14 cellular contexts compared by ENCODE assay signal in genomic region chr3:62835594-62836236, GRCh38. TPM values are rescaled to one million over a fixed set of nuclear protein-coding genes. Genes with fewer than 3 reads are reported as not detected.
A peak's percentile ranks its signal among the peaks of the same experiment; 100 is the strongest.
DNase-seq lines count a peak whose midpoint lies in the region; ATAC-seq and TF ChIP-seq lines count a peak whose summit lies in the region.
"Had no signal": no experiment of that assay in that cellular context is flagged by ENCODE, and none has a peak within 500 bp of the region (broad histone marks: within the 10 kb centered on the region; RNA-seq: fewer than 3 reads in every experiment).

No MANE protein-coding gene starts in this region.

- no peak overlapping the region for H3K4me3 Mint-ChIP-seq in naive thymus-derived CD8-positive, alpha-beta T cell
- H3K4me3 Mint-ChIP-seq in stimulated activated naive CD8-positive, alpha-beta T cell treated with anti-CD3 and anti-CD28 coated beads, Interleukin-15, amount 100 ng/mL, for 72 hours: no peak overlapping the region
- no peak overlapping the region for H3K4me3 Mint-ChIP-seq in activated T-helper 2 cell treated with anti-CD3 and anti-CD28 coated beads, Interferon-gamma antibody, Interleukin-2, Interleukin-4, amounts not matched to agents 10 μg/mL and 5 μg/mL and 100 μg/mL, durations not matched to agents 14 hours and 24 hours and 36 hours (ENCODE audit: low read depth)
- H3K4me3 Mint-ChIP-seq: activated CD4-positive, alpha-beta memory T cell treated with anti-CD3 and anti-CD28 coated beads for 36 hours; activated naive CD8-positive, alpha-beta T cell had no signal

- H3K36me3 Mint-ChIP-seq in naive thymus-derived CD8-positive, alpha-beta T cell: no peaks in the 10 kb centered on the region
- no peaks in the 10 kb centered on the region for H3K36me3 Mint-ChIP-seq in activated T-helper 2 cell treated with anti-CD3 and anti-CD28 coated beads, Interferon-gamma antibody, Interleukin-2, Interleukin-4, amounts not matched to agents 10 μg/mL and 5 μg/mL and 100 μg/mL, durations not matched to agents 14 hours and 24 hours and 36 hours (ENCODE audit: low read depth)
- H3K36me3 Mint-ChIP-seq: activated CD4-positive, alpha-beta memory T cell treated with anti-CD3 and anti-CD28 coated beads for 36 hours; activated naive CD8-positive, alpha-beta T cell had no signal

- ATAC-seq in GM18909 (IDR thresholded peaks at IDR 0.05; ENCODE audit: poor library complexity, unreplicated experiment) (peak; percentile 77), GM21723 (IDR thresholded peaks at IDR 0.05; ENCODE audit: unreplicated experiment) (peak; percentile 74), HG03432 (IDR thresholded peaks at IDR 0.05; ENCODE audit: unreplicated experiment) (peak; percentile 73), right lobe of liver (peak; percentile 80 to 84 (median 82))
- no peak for ATAC-seq in naive thymus-derived CD8-positive, alpha-beta T cell
- ATAC-seq in stimulated activated naive CD8-positive, alpha-beta T cell treated with anti-CD3 and anti-CD28 coated beads, Interleukin-15, amount 100 ng/mL, for 72 hours: no peak

- intact Hi-C loops in right lobe of liver (cut with DNase I): no loop called here
- intact Hi-C loops in activated T-helper 2 cell treated with anti-CD3 and anti-CD28 coated beads, Interferon-gamma antibody, Interleukin-2, Interleukin-4, amounts not matched to agents 10 μg/mL and 5 μg/mL and 100 μg/mL, durations not matched to agents 14 hours and 24 hours and 36 hours (cut with micrococcal nuclease): no loop called here

- H3K9me3 Mint-ChIP-seq in naive thymus-derived CD8-positive, alpha-beta T cell: peaks cover 0 to 18% (median 0%) of the 10 kb centered on the region in 9 donors
- H3K9me3 Mint-ChIP-seq in stimulated activated naive CD8-positive, alpha-beta T cell treated with anti-CD3 and anti-CD28 coated beads, Interleukin-15, amount 100 ng/mL, for 72 hours: no peaks in the 10 kb centered on the region
- H3K9me3 Mint-ChIP-seq in activated T-helper 2 cell treated with anti-CD3 and anti-CD28 coated beads, Interferon-gamma antibody, Interleukin-2, Interleukin-4, amounts not matched to agents 10 μg/mL and 5 μg/mL and 100 μg/mL, durations not matched to agents 14 hours and 24 hours and 36 hours: no peaks in the 10 kb centered on the region
- H3K9me3 Mint-ChIP-seq: activated CD4-positive, alpha-beta memory T cell treated with anti-CD3 and anti-CD28 coated beads for 36 hours had no signal

- TF ChIP-seq POLR2A in right lobe of liver (IDR thresholded peaks at IDR 0.05): no peak

- no peak for TF ChIP-seq CTCF in right lobe of liver (IDR thresholded peaks at IDR 0.05)

- H3K9me3 ChIP-seq in right lobe of liver: no peaks in the 10 kb centered on the region

- POLR2A ChIA-PET in naive thymus-derived CD8-positive, alpha-beta T cell (lab: Charles Lee): no interaction called here

- DNase-seq in right lobe of liver (no peak), A172 (ENCODE audit: low spot score) (no peak)
- DNase-seq in naive thymus-derived CD8-positive, alpha-beta T cell: no peak
- no peak for DNase-seq in stimulated activated naive CD8-positive, alpha-beta T cell treated with anti-CD3 and anti-CD28 coated beads, Interleukin-15, amount 100 ng/mL, for 72 hours
- no peak for DNase-seq in activated T-helper 2 cell treated with anti-CD3 and anti-CD28 coated beads, Interferon-gamma antibody, Interleukin-2, Interleukin-4, amounts not matched to agents 10 μg/mL and 5 μg/mL and 100 μg/mL, durations not matched to agents 14 hours and 24 hours and 36 hours (ENCODE audit: low spot score)
- DNase-seq: activated CD4-positive, alpha-beta memory T cell treated with anti-CD3 and anti-CD28 coated beads for 36 hours; head of caudate nucleus; stimulated activated CD4-positive, alpha-beta T cell treated with anti-CD3 and anti-CD28 coated beads, Interleukin-2, amount 100 ng/mL, for 48 hours had no signal

- H3K36me3 ChIP-seq in right lobe of liver: no peaks in the 10 kb centered on the region

- WGBS in right lobe of liver (ENCODE audit: insufficient coverage, low coverage, low lambda C conversion rate, missing lambda C conversion rate): 19% methylated on average over 3 of the region's 3 CpGs

- H3K27ac ChIP-seq in right lobe of liver: no peak overlapping the region

- no peak overlapping the region for H3K27ac Mint-ChIP-seq in naive thymus-derived CD8-positive, alpha-beta T cell
- no peak overlapping the region for H3K27ac Mint-ChIP-seq in stimulated activated naive CD8-positive, alpha-beta T cell treated with anti-CD3 and anti-CD28 coated beads, Interleukin-15, amount 100 ng/mL, for 72 hours
- H3K27ac Mint-ChIP-seq in activated T-helper 2 cell treated with anti-CD3 and anti-CD28 coated beads, Interferon-gamma antibody, Interleukin-2, Interleukin-4, amounts not matched to agents 10 μg/mL and 5 μg/mL and 100 μg/mL, durations not matched to agents 14 hours and 24 hours and 36 hours: no peak overlapping the region
- H3K27ac Mint-ChIP-seq: activated CD4-positive, alpha-beta memory T cell treated with anti-CD3 and anti-CD28 coated beads for 36 hours; activated naive CD8-positive, alpha-beta T cell had no signal

- no peak overlapping the region for H3K4me3 ChIP-seq in right lobe of liver

- peaks cover 0 to 27% (median 4%) of the 10 kb centered on the region in 4 donors for H3K4me1 ChIP-seq in right lobe of liver

- no peaks in the 10 kb centered on the region for H3K27me3 ChIP-seq in right lobe of liver

- peaks cover 2 to 23% (median 10%) of the 10 kb centered on the region in 5 donors for H3K27me3 Mint-ChIP-seq in naive thymus-derived CD8-positive, alpha-beta T cell
- H3K27me3 Mint-ChIP-seq in stimulated activated naive CD8-positive, alpha-beta T cell treated with anti-CD3 and anti-CD28 coated beads, Interleukin-15, amount 100 ng/mL, for 72 hours: no peaks in the 10 kb centered on the region
- H3K27me3 Mint-ChIP-seq in activated T-helper 2 cell treated with anti-CD3 and anti-CD28 coated beads, Interferon-gamma antibody, Interleukin-2, Interleukin-4, amounts not matched to agents 10 μg/mL and 5 μg/mL and 100 μg/mL, durations not matched to agents 14 hours and 24 hours and 36 hours (ENCODE audit: low read depth): no peaks in the 10 kb centered on the region
- H3K27me3 Mint-ChIP-seq: activated CD4-positive, alpha-beta memory T cell treated with anti-CD3 and anti-CD28 coated beads for 36 hours had no signal

- H3K4me1 Mint-ChIP-seq in naive thymus-derived CD8-positive, alpha-beta T cell: no peaks in the 10 kb centered on the region
- no peaks in the 10 kb centered on the region for H3K4me1 Mint-ChIP-seq in stimulated activated naive CD8-positive, alpha-beta T cell treated with anti-CD3 and anti-CD28 coated beads, Interleukin-15, amount 100 ng/mL, for 72 hours
- H3K4me1 Mint-ChIP-seq in activated T-helper 2 cell treated with anti-CD3 and anti-CD28 coated beads, Interferon-gamma antibody, Interleukin-2, Interleukin-4, amounts not matched to agents 10 μg/mL and 5 μg/mL and 100 μg/mL, durations not matched to agents 14 hours and 24 hours and 36 hours (ENCODE audit: low read depth): no peaks in the 10 kb centered on the region

RNA-seq across cellular contexts. Expression of gene CADPS, which starts 39.5 kb away (rescaled TPM):
- under 1 TPM in 2 of 6 experiments, not detected in 4; 0.06 to 0.98 TPM for total RNA-seq in right lobe of liver
- not detected in 2 replicates for total RNA-seq in A172 (2014; rRNA removed; shearing (Covaris generic))
- total RNA-seq in naive thymus-derived CD8-positive, alpha-beta T cell: not detected
- polyA plus RNA-seq in naive thymus-derived CD8-positive, alpha-beta T cell: not detected
- total RNA-seq in activated T-helper 2 cell treated with anti-CD3 and anti-CD28 coated beads, Interferon-gamma antibody, Interleukin-2, Interleukin-4, amounts not matched to agents 10 μg/mL and 5 μg/mL and 100 μg/mL, durations not matched to agents 14 hours and 24 hours and 36 hours: not detected in 2 replicates
- total RNA-seq: activated CD4-positive, alpha-beta memory T cell treated with anti-CD3 and anti-CD28 coated beads for 36 hours; M059J; osteocyte had no signal

Comparison
In these comparisons a context has a peak if more than half of its experiments do, and no peak if none do; other contexts are left out.
1. ATAC-seq: peak in GM18909 (single experiment), GM21723 (single experiment), HG03432 (single experiment) and right lobe of liver (4 of 4); none in naive thymus-derived CD8-positive, alpha-beta T cell (0 of 2) and stimulated activated naive CD8-positive, alpha-beta T cell treated with anti-CD3 and anti-CD28 coated beads, Interleukin-15, amount 100 ng/mL, for 72 hours (single experiment).